Comparison of ENCODE assay signal across 1 cellular context in genomic region chr5:32444191-32444945, GRCh38.
TF ChIP-seq lines count a peak whose summit lies in the region.

Gene ZFR, minus strand, starts transcription at chr5:32444740. Its CDS starts 82 bp downstream, at chr5:32444658.

TF ChIP-seq in HepG2, 621 proteins besides CTCF, POLR2A, EP300 and RAD21 (continued from another document and continues in another):
- no peak for TF ChIP-seq ZBTB37 (CRISPR knock-in tag; IDR thresholded peaks at IDR 0.05)
- TF ChIP-seq ATM (IDR thresholded peaks at IDR 0.05; ENCODE audit: borderline replicate concordance): no peak
- no peak for TF ChIP-seq ARNT (IDR thresholded peaks at IDR 0.05)
- peak; percentile 52; the same call in 1 of the 2 replicates for TF ChIP-seq ZNF790 (CRISPR knock-in tag; IDR thresholded peaks at IDR 0.05; ENCODE audit: borderline replicate concordance)
- TF ChIP-seq ZHX1 (CRISPR knock-in tag; IDR thresholded peaks at IDR 0.05; ENCODE audit: low read depth): 0 out of 2 replicates have a peak, but pooled peaks have one; percentile 80
- TF ChIP-seq IRX3 (CRISPR knock-in tag; IDR thresholded peaks at IDR 0.05; ENCODE audit: borderline replicate concordance, low read depth): peak; percentile 89; the same call in 1 of the 2 replicates
- no peak for TF ChIP-seq ZBTB40 (IDR thresholded peaks at IDR 0.05)
- peak; percentile 87; the same call in 1 of the 2 replicates for TF ChIP-seq ZBTB40 (CRISPR knock-in tag; IDR thresholded peaks at IDR 0.05)
- no peak for TF ChIP-seq CHD4 (IDR thresholded peaks at IDR 0.05; ENCODE audit: borderline replicate concordance, low read length)
- TF ChIP-seq ZNF160 (CRISPR knock-in tag; IDR thresholded peaks at IDR 0.05): peak; percentile 88
- TF ChIP-seq ZBTB2 (CRISPR knock-in tag; IDR thresholded peaks at IDR 0.05; ENCODE audit: low read depth): peak; percentile 26; the same call in 1 of the 2 replicates
- TF ChIP-seq ZNF746 (CRISPR knock-in tag; IDR thresholded peaks at IDR 0.05): peak; percentile 31; the same call in 1 of the 2 replicates
- peak; percentile 89 for TF ChIP-seq ZNF747 (CRISPR knock-in tag; IDR thresholded peaks at IDR 0.05; ENCODE audit: borderline replicate concordance)
- TF ChIP-seq FOXO4 (CRISPR knock-in tag; conservative IDR thresholded peaks at IDR 0.05): 0 out of 2 replicates have a peak, but pooled peaks have one; percentile 78
- TF ChIP-seq MAFF (IDR thresholded peaks at IDR 0.05; ENCODE audit: low read depth, low read length): no peak
- TF ChIP-seq KDM6A (CRISPR knock-in tag; IDR thresholded peaks at IDR 0.05; ENCODE audit: low read depth): peak; percentile 23; the same call in 1 of the 2 replicates
- TF ChIP-seq ZMYM4 (CRISPR knock-in tag; IDR thresholded peaks at IDR 0.05): peak; percentile 86
- peak; percentile 74 for TF ChIP-seq CBFB (CRISPR knock-in tag; IDR thresholded peaks at IDR 0.05)
- peak; percentile 58; the same call in 1 of the 2 replicates for TF ChIP-seq ZSCAN22 (CRISPR knock-in tag; IDR thresholded peaks at IDR 0.05)
- TF ChIP-seq NFKBIZ (CRISPR knock-in tag; IDR thresholded peaks at IDR 0.05): 0 out of 2 replicates have a peak, but pooled peaks have one; percentile 43
- peak; percentile 53; the same call in 1 of the 2 replicates for TF ChIP-seq ZNF629 (CRISPR knock-in tag; conservative IDR thresholded peaks at IDR 0.05)
- TF ChIP-seq ZNF883 (CRISPR knock-in tag; IDR thresholded peaks at IDR 0.05; ENCODE audit: not compliant biosample characterization): peak; percentile 84
- peak; percentile 89 for TF ChIP-seq ZFP82 (CRISPR knock-in tag; IDR thresholded peaks at IDR 0.05; ENCODE audit: borderline replicate concordance)
- TF ChIP-seq REXO4 (CRISPR knock-in tag; IDR thresholded peaks at IDR 0.05; ENCODE audit: borderline replicate concordance): peak; percentile 67; the same call in 1 of the 2 replicates
- TF ChIP-seq ZBTB26 (CRISPR knock-in tag; IDR thresholded peaks at IDR 0.05; ENCODE audit: borderline replicate concordance): peak; percentile 25; the same call in 1 of the 2 replicates
- TF ChIP-seq CREM (IDR thresholded peaks at IDR 0.05): no peak
- TF ChIP-seq CREM (CRISPR knock-in tag; IDR thresholded peaks at IDR 0.05): no peak
- no peak for TF ChIP-seq GPBP1L1 (CRISPR knock-in tag; IDR thresholded peaks at IDR 0.05)
- peak; percentile 90 for TF ChIP-seq REL (CRISPR knock-in tag; conservative IDR thresholded peaks at IDR 0.05)
- TF ChIP-seq HCFC1 (IDR thresholded peaks at IDR 0.05; ENCODE audit: low read depth, low read length): peak; percentile 90
- peak; percentile 39; the same call in 1 of the 2 replicates for TF ChIP-seq RARA (CRISPR knock-in tag; IDR thresholded peaks at IDR 0.05)
- TF ChIP-seq ZNF501 (CRISPR knock-in tag; IDR thresholded peaks at IDR 0.05): peak; percentile 76
- TF ChIP-seq HMG20A (CRISPR knock-in tag; IDR thresholded peaks at IDR 0.05; ENCODE audit: borderline replicate concordance): no peak
- TF ChIP-seq ZMYM3 (CRISPR knock-in tag; IDR thresholded peaks at IDR 0.05): no peak
- no peak for TF ChIP-seq ZNF660 (CRISPR knock-in tag; IDR thresholded peaks at IDR 0.05; ENCODE audit: borderline replicate concordance, low read depth)
- peak; percentile 81; the same call in 1 of the 2 replicates for TF ChIP-seq ZFP90 (CRISPR knock-in tag; IDR thresholded peaks at IDR 0.05; ENCODE audit: borderline replicate concordance)
- peak; percentile 69 for TF ChIP-seq MED8 (CRISPR knock-in tag; IDR thresholded peaks at IDR 0.05; ENCODE audit: insufficient replicate concordance)
- TF ChIP-seq PHF5A (CRISPR knock-in tag; IDR thresholded peaks at IDR 0.05; ENCODE audit: low read depth, unreplicated experiment): no peak
- TF ChIP-seq ZBTB38 (CRISPR knock-in tag; IDR thresholded peaks at IDR 0.05): no peak; the same call in 1 of the 2 replicates
- no peak for TF ChIP-seq TAF15 (IDR thresholded peaks at IDR 0.05; ENCODE audit: low read depth, low read length, poor library complexity, severe bottlenecking)
- peak; percentile 71 for TF ChIP-seq ZBTB43 (CRISPR knock-in tag; conservative IDR thresholded peaks at IDR 0.05)
